In genomic region chr6:87182321-87182720, GRCh38 we compare ENCODE assay signal across 12 cellular contexts. TPM values are rescaled to one million over a fixed set of nuclear protein-coding genes. Genes with fewer than 3 reads are reported as not detected.
A peak's percentile ranks its signal among the peaks of the same experiment; 100 is the strongest.
DNase-seq lines count a peak whose midpoint lies in the region; ATAC-seq and TF ChIP-seq lines count a peak whose summit lies in the region.
"Had no signal": no experiment of that assay in that cellular context is flagged by ENCODE, and none has a peak within 500 bp of the region (broad histone marks: within the 10 kb centered on the region; RNA-seq: fewer than 3 reads in every experiment).

No MANE protein-coding gene starts in this region.

- no peak overlapping the region for H3K4me3 ChIP-seq in HAP-1
- H3K4me3 ChIP-seq: breast epithelium, uterus had no signal

- peaks cover 2% of the 10 kb centered on the region for H3K9me3 Mint-ChIP-seq in activated T-cell treated with anti-CD3 and anti-CD28 coated beads, Interleukin-2, amount 50 U/mL, for 24 hours
- H3K9me3 Mint-ChIP-seq in natural killer cell treated with Interleukin-12 subunit alpha and Interleukin-12 subunit beta and Interleukin-15 and Interleukin-18, amount 100 ng/mL, for 72 hours = no peaks in the 10 kb centered on the region
- H3K9me3 Mint-ChIP-seq in nephron progenitor cell = peaks cover 6% of the 10 kb centered on the region

- no peak for TF ChIP-seq CTCF in nephron progenitor cell (IDR thresholded peaks at IDR 0.05)

- H3K4me3 Mint-ChIP-seq in activated T-cell treated with anti-CD3 and anti-CD28 coated beads, Interleukin-2, amount 50 U/mL, for 24 hours = peak overlapping the region; percentile 59
- H3K4me3 Mint-ChIP-seq in natural killer cell treated with Interleukin-12 subunit alpha and Interleukin-12 subunit beta and Interleukin-15 and Interleukin-18, amount 100 ng/mL, for 72 hours = peak overlapping the region; percentile 83
- no peak overlapping the region for H3K4me3 Mint-ChIP-seq in nephron progenitor cell

- ATAC-seq in GM21528 (IDR thresholded peaks at IDR 0.05; ENCODE audit: low FRiP score, unreplicated experiment) = peak; percentile 59
- ATAC-seq in HG03196 (IDR thresholded peaks at IDR 0.05; ENCODE audit: unreplicated experiment) = peak; percentile 71
- peak; percentile 68 to 72 for ATAC-seq in natural killer cell treated with Interleukin-12 subunit alpha and Interleukin-12 subunit beta and Interleukin-15 and Interleukin-18, amount 100 ng/mL, for 72 hours
- ATAC-seq: foreskin keratinocyte had no signal

- peak overlapping the region; percentile 95 for H3K27ac Mint-ChIP-seq in activated T-cell treated with anti-CD3 and anti-CD28 coated beads, Interleukin-2, amount 50 U/mL, for 24 hours
- H3K27ac Mint-ChIP-seq in natural killer cell treated with Interleukin-12 subunit alpha and Interleukin-12 subunit beta and Interleukin-15 and Interleukin-18, amount 100 ng/mL, for 72 hours = peak overlapping the region; percentile 93 to 95
- H3K27ac Mint-ChIP-seq in nephron progenitor cell = no peak overlapping the region

- H3K36me3 ChIP-seq in HAP-1 (replicated peaks) = no peaks in the 10 kb centered on the region; the same call in 1 of the 2 replicates
- H3K36me3 ChIP-seq: breast epithelium, uterus had no signal

- no peaks in the 10 kb centered on the region for H3K9me3 ChIP-seq in HAP-1
- H3K9me3 ChIP-seq: breast epithelium, uterus had no signal

- peaks cover 17% of the 10 kb centered on the region for H3K4me1 ChIP-seq in HAP-1
- H3K4me1 ChIP-seq: breast epithelium, foreskin keratinocyte had no signal

- no peaks in the 10 kb centered on the region for H3K27me3 ChIP-seq in HAP-1 (ENCODE audit: low read depth)
- H3K27me3 ChIP-seq: breast epithelium, foreskin keratinocyte, uterus had no signal

- in situ Hi-C loops in HAP-1 (cut with MboI; ENCODE audit: low sequenced_read_pairs) = no loop called here

- H3K4me1 Mint-ChIP-seq in activated T-cell treated with anti-CD3 and anti-CD28 coated beads, Interleukin-2, amount 50 U/mL, for 24 hours (ENCODE audit: low read depth) = peaks cover 88% of the 10 kb centered on the region
- peaks cover 55 to 58% of the 10 kb centered on the region in 2 donors for H3K4me1 Mint-ChIP-seq in natural killer cell treated with Interleukin-12 subunit alpha and Interleukin-12 subunit beta and Interleukin-15 and Interleukin-18, amount 100 ng/mL, for 72 hours (ENCODE audit: low read depth in 2 of 2)
- no peaks in the 10 kb centered on the region for H3K4me1 Mint-ChIP-seq in nephron progenitor cell

- no peak for DNase-seq in activated T-cell treated with anti-CD3 and anti-CD28 coated beads, Interleukin-2, amount 50 U/mL, for 24 hours
- DNase-seq in activated T-cell treated with anti-CD3 and anti-CD28 coated beads for 4 hours (no peak), HAP-1 (ENCODE audit: low spot score in 2 of 2) (no peak), nephron progenitor cell (no peak), SHP77 (lab: John Stamatoyannopoulos, UW) (no peak)
- no peak for DNase-seq in natural killer cell treated with Interleukin-12 subunit alpha and Interleukin-12 subunit beta and Interleukin-15 and Interleukin-18, amount 100 ng/mL, for 72 hours (ENCODE audit: low spot score)
- DNase-seq: foreskin keratinocyte, NCI-H82, uterus had no signal

- H3K27me3 Mint-ChIP-seq in activated T-cell treated with anti-CD3 and anti-CD28 coated beads, Interleukin-2, amount 50 U/mL, for 24 hours = no peaks in the 10 kb centered on the region
- no peaks in the 10 kb centered on the region for H3K27me3 Mint-ChIP-seq in natural killer cell treated with Interleukin-12 subunit alpha and Interleukin-12 subunit beta and Interleukin-15 and Interleukin-18, amount 100 ng/mL, for 72 hours
- no peaks in the 10 kb centered on the region for H3K27me3 Mint-ChIP-seq in nephron progenitor cell (ENCODE audit: low read depth, poor library complexity)

- peaks cover 78% of the 10 kb centered on the region for H3K36me3 Mint-ChIP-seq in activated T-cell treated with anti-CD3 and anti-CD28 coated beads, Interleukin-2, amount 50 U/mL, for 24 hours (ENCODE audit: low read depth)
- H3K36me3 Mint-ChIP-seq in natural killer cell treated with Interleukin-12 subunit alpha and Interleukin-12 subunit beta and Interleukin-15 and Interleukin-18, amount 100 ng/mL, for 72 hours = peaks cover 2% of the 10 kb centered on the region
- H3K36me3 Mint-ChIP-seq in nephron progenitor cell (ENCODE audit: low read depth) = peaks cover 74% of the 10 kb centered on the region

RNA-seq across cellular contexts. Expression of gene ZNF292, which starts 27.0 kb away (rescaled TPM):
- total RNA-seq in natural killer cell treated with Interleukin-12 subunit alpha and Interleukin-12 subunit beta and Interleukin-15 and Interleukin-18, amount 100 ng/mL, for 72 hours = 10 to 100 TPM; 63.2 to 65.9 TPM
